ENCODE assay signal across 17 cellular contexts in the genomic region with DNA sequence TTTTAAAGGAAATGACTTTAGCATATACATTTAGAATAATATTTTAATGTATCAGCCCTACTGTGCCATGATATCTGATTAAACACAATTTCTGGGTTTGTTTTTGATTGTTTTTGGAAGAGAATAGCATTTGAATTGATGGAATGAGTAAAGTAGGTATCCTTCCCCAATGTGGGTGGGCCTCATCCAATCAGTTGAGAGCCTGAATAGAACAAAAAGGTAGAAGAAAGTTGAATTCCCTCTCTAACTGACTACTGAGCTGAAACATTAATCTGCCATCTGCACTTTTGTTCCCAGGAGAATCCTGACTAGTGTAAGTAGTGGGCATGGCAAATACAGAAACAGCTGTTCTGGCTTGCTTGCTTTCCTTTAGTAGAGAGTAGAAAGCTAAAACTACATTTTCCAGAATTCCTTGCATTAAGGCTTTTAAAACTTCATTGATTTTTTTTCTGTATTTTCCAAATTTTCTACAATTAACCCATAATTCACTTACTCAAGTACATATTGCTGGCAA.
"Had no signal": no experiment of that assay in that cellular context is flagged by ENCODE, and none has a peak within 500 bp of the region (broad histone marks: within the 10 kb centered on the region; RNA-seq: fewer than 3 reads in every experiment).

No MANE protein-coding gene starts in this region.

- H3K36me3 ChIP-seq: neural progenitor cell, right lobe of liver, transverse colon had no signal

- H3K27ac Mint-ChIP-seq: activated naive CD4-positive, alpha-beta T cell treated with anti-CD3 and anti-CD28 coated beads, Interleukin-2, amount 50 U/mL, for 72 hours; brain; naive thymus-derived CD4-positive, alpha-beta T cell; neural progenitor cell; stimulated activated effector memory CD8-positive, alpha-beta T cell treated with anti-CD3 and anti-CD28 coated beads, Interleukin-12 subunit alpha, Interleukin-12 subunit beta, amount 100 ng/mL, for 72 hours; WTC11 had no signal

- H3K9me3 ChIP-seq: right lobe of liver, transverse colon had no signal

- H3K27me3 ChIP-seq: neural progenitor cell, right lobe of liver, transverse colon had no signal

- H2AFZ ChIP-seq: neural progenitor cell had no signal

- H3K36me3 Mint-ChIP-seq: brain; neural progenitor cell; stimulated activated effector memory CD8-positive, alpha-beta T cell treated with anti-CD3 and anti-CD28 coated beads, Interleukin-12 subunit alpha, Interleukin-12 subunit beta, amount 100 ng/mL, for 72 hours; WTC11 had no signal

- H3K27ac ChIP-seq: epithelial cell of prostate, neural progenitor cell, right lobe of liver, transverse colon had no signal

- H3K4me3 ChIP-seq: lung, neural progenitor cell, right lobe of liver, transverse colon had no signal

- H3K4me2 ChIP-seq: neural progenitor cell had no signal

- H3K4me1 ChIP-seq: right lobe of liver had no signal

- DNase-seq: activated gamma-delta T cell treated with Interleukin-2 at 50 U/mL for 16 hours; activated T-cell treated with anti-CD3 and anti-CD28 coated beads, Interleukin-2, amount 50 U/mL, for 1 hour; aorta; kidney; naive thymus-derived CD4-positive, alpha-beta T cell; posterior cingulate gyrus; right lobe of liver; small intestine; stimulated activated CD4-positive, alpha-beta T cell treated with anti-CD3 and anti-CD28 coated beads, Interleukin-2, amount 100 ng/mL, for 24 hours; transverse colon had no signal

- H3K4me3 Mint-ChIP-seq: brain; naive thymus-derived CD4-positive, alpha-beta T cell; neural progenitor cell; stimulated activated effector memory CD8-positive, alpha-beta T cell treated with anti-CD3 and anti-CD28 coated beads, Interleukin-12 subunit alpha, Interleukin-12 subunit beta, amount 100 ng/mL, for 72 hours; WTC11 had no signal

- H3K9me3 Mint-ChIP-seq: brain; neural progenitor cell; stimulated activated effector memory CD8-positive, alpha-beta T cell treated with anti-CD3 and anti-CD28 coated beads, Interleukin-12 subunit alpha, Interleukin-12 subunit beta, amount 100 ng/mL, for 72 hours; WTC11 had no signal

- H3K9ac ChIP-seq: neural progenitor cell had no signal
